1 cellular context compared by ENCODE assay signal in the genomic region with DNA sequence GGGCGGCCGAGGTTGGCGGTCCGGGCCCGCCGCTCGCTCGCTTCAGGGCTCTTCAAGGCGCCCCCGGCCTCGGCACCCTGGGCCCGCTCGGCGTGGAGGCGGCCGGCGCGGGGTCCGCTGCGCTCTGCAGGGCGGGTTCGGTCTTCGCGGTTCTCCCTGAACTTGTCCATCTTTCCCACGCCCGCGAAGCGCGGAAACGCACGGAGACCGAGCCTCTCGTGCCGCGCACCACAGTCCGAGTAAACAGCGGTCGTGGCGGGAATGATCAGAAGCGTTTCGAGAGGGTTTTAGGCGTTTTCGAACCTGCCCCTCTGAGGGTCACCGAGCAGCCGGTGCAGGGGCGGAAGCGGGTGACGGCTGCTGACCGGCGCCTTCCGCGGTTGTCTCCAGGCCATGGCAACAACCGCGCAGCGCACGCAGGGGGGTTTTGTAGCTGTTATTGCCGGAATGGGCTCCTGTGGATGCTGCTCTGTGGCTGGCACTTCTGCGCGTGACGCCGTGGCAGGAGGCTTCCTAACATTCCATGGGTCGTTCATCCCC.
TF ChIP-seq lines count a peak whose summit lies in the region.

No MANE protein-coding gene starts in this region.

TF ChIP-seq in liver, 16 proteins besides CTCF, POLR2A, EP300 and RAD21 (continued from another document):
- TF ChIP-seq, protein P1, sequence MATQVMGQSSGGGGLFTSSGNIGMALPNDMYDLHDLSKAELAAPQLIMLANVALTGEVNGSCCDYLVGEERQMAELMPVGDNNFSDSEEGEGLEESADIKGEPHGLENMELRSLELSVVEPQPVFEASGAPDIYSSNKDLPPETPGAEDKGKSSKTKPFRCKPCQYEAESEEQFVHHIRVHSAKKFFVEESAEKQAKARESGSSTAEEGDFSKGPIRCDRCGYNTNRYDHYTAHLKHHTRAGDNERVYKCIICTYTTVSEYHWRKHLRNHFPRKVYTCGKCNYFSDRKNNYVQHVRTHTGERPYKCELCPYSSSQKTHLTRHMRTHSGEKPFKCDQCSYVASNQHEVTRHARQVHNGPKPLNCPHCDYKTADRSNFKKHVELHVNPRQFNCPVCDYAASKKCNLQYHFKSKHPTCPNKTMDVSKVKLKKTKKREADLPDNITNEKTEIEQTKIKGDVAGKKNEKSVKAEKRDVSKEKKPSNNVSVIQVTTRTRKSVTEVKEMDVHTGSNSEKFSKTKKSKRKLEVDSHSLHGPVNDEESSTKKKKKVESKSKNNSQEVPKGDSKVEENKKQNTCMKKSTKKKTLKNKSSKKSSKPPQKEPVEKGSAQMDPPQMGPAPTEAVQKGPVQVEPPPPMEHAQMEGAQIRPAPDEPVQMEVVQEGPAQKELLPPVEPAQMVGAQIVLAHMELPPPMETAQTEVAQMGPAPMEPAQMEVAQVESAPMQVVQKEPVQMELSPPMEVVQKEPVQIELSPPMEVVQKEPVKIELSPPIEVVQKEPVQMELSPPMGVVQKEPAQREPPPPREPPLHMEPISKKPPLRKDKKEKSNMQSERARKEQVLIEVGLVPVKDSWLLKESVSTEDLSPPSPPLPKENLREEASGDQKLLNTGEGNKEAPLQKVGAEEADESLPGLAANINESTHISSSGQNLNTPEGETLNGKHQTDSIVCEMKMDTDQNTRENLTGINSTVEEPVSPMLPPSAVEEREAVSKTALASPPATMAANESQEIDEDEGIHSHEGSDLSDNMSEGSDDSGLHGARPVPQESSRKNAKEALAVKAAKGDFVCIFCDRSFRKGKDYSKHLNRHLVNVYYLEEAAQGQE (IDR thresholded peaks at IDR 0.05), result no peak
- TF ChIP-seq HNF4G (IDR thresholded peaks at IDR 0.05) (no peak), JUND (IDR thresholded peaks at IDR 0.05) (no peak), TAF1 (conservative IDR thresholded peaks at IDR 0.05) (no peak), SP1 (IDR thresholded peaks at IDR 0.05) (no peak), GABPA (IDR thresholded peaks at IDR 0.05 in 1 of 2, conservative IDR thresholded peaks at IDR 0.05 in 1 of 2) (no peak), HNF4A (conservative IDR thresholded peaks at IDR 0.05) (no peak), NR2F2 (IDR thresholded peaks at IDR 0.05) (no peak), FOXA2 (IDR thresholded peaks at IDR 0.05) (no peak), RXRA (IDR thresholded peaks at IDR 0.05) (no peak)
- TF ChIP-seq, protein P2, sequence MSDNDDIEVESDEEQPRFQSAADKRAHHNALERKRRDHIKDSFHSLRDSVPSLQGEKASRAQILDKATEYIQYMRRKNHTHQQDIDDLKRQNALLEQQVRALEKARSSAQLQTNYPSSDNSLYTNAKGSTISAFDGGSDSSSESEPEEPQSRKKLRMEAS (IDR thresholded peaks at IDR 0.05), result no peak
- TF ChIP-seq, protein P3, sequence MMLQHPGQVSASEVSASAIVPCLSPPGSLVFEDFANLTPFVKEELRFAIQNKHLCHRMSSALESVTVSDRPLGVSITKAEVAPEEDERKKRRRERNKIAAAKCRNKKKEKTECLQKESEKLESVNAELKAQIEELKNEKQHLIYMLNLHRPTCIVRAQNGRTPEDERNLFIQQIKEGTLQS (IDR thresholded peaks at IDR 0.05), result no peak
TF ChIP-seq in liver: peak in this region for 0.
